ENCODE assay signal across 22 cellular contexts in the genomic region with DNA sequence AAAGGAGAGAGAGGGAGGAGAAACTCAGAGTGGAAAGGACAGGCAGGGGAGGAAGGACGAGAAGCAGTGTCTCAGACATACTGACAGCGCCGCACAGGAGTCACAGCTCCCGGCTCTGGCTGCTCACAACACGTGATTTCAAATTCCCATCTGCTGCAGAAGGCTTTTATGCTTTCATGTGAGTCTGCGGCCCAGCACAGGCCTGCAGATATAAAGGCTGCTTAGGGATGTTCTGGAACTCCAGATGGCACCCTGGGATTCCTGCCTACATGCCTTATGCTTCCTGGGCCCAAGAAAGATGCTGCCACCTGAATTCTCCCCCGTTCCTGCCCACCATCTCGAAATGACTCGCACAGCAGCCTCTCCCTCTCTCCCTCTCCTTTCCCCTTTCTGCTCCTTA.
A peak's percentile ranks its signal among the peaks of the same experiment; 100 is the strongest.
DNase-seq lines count a peak whose midpoint lies in the region; FAIRE-seq and TF ChIP-seq lines count a peak whose summit lies in the region.
"Had no signal": no experiment of that assay in that cellular context is flagged by ENCODE, and none has a peak within 500 bp of the region (broad histone marks: within the 10 kb centered on the region; RNA-seq: fewer than 3 reads in every experiment).

No MANE protein-coding gene starts in this region.

- H3K27ac Mint-ChIP-seq in astrocyte (ENCODE audit: unreplicated experiment) = peak overlapping the region; percentile 13
- H3K27ac Mint-ChIP-seq: CD8-positive, alpha-beta memory T cell had no signal

- H3K36me3 Mint-ChIP-seq in astrocyte (ENCODE audit: low read depth, unreplicated experiment) = peaks cover 11% of the 10 kb centered on the region
- H3K36me3 Mint-ChIP-seq: CD8-positive, alpha-beta memory T cell had no signal

- no peaks in the 10 kb centered on the region for H4K20me1 ChIP-seq in astrocyte (ENCODE audit: insufficient read depth, low read length)
- no peaks in the 10 kb centered on the region for H4K20me1 ChIP-seq in osteoblast (ENCODE audit: insufficient read depth, low read length)

- H3K4me2 ChIP-seq in astrocyte (ENCODE audit: low read length) = no peak overlapping the region
- H3K4me2 ChIP-seq in osteoblast (ENCODE audit: insufficient read depth, low read length) = no peak overlapping the region

- no peaks in the 10 kb centered on the region for H3K36me3 ChIP-seq in astrocyte (ENCODE audit: insufficient read depth, low read length)
- H3K36me3 ChIP-seq in osteoblast (ENCODE audit: insufficient read depth, low read length) = no peaks in the 10 kb centered on the region
- no peaks in the 10 kb centered on the region for H3K36me3 ChIP-seq in thyroid gland

- no peaks in the 10 kb centered on the region for H3K27me3 Mint-ChIP-seq in astrocyte (ENCODE audit: low read depth, unreplicated experiment)

- H3K27ac ChIP-seq in astrocyte (ENCODE audit: low read depth, low read length) = no peak overlapping the region
- no peak overlapping the region for H3K27ac ChIP-seq in osteoblast (ENCODE audit: low read depth, low read length)
- H3K27ac ChIP-seq in thyroid gland = no peak overlapping the region

- H3K4me3 ChIP-seq in astrocyte (ENCODE audit: insufficient read depth, low read depth, low read length) (no peak overlapping the region), osteoblast (ENCODE audit: insufficient read depth, low read length) (no peak overlapping the region), thyroid gland (replicated peaks in 1 of 3) (no peak overlapping the region)

- H3K9ac ChIP-seq in astrocyte (ENCODE audit: low read length) = no peak overlapping the region

- H3K4me1 ChIP-seq in astrocyte (ENCODE audit: insufficient read depth, low read length) (peaks cover 6% of the 10 kb centered on the region), osteoblast (ENCODE audit: insufficient read depth, low read length) (peaks cover 21% of the 10 kb centered on the region), thyroid gland (no peaks in the 10 kb centered on the region)

- intact Hi-C loops in head of caudate nucleus (cut with DNase I) = no loop called here
- intact Hi-C loops in thyroid gland (cut with DNase I) = no loop called here

- H3K27me3 ChIP-seq in astrocyte (ENCODE audit: insufficient read depth, low read length) (no peaks in the 10 kb centered on the region), osteoblast (ENCODE audit: insufficient read depth, low read length) (no peaks in the 10 kb centered on the region), thyroid gland (no peaks in the 10 kb centered on the region)

- TF ChIP-seq POLR2A in thyroid gland (IDR thresholded peaks at IDR 0.05) = no peak

- no peaks in the 10 kb centered on the region for H3K9me3 Mint-ChIP-seq in astrocyte (ENCODE audit: unreplicated experiment)
- H3K9me3 Mint-ChIP-seq: CD8-positive, alpha-beta memory T cell had no signal

- TF ChIP-seq CTCF in astrocyte (IDR thresholded peaks at IDR 0.05; ENCODE audit: insufficient read depth, low read depth, low read length) = no peak
- no peak for TF ChIP-seq CTCF in osteoblast (IDR thresholded peaks at IDR 0.05; ENCODE audit: extremely low read depth, low read depth, low read length)
- TF ChIP-seq CTCF in thyroid gland (IDR thresholded peaks at IDR 0.05) = no peak

- no peak overlapping the region for H2AFZ ChIP-seq in astrocyte (ENCODE audit: low read depth, low read length)
- H2AFZ ChIP-seq in osteoblast (ENCODE audit: low read length) = no peak overlapping the region

- peaks cover 28% of the 10 kb centered on the region for H3K4me1 Mint-ChIP-seq in astrocyte (ENCODE audit: low read depth, unreplicated experiment)
- H3K4me1 Mint-ChIP-seq: CD8-positive, alpha-beta memory T cell had no signal

- peak; percentile 82 for DNase-seq in NCI-H1694 (lab: John Stamatoyannopoulos, UW)
- DNase-seq in astrocyte (ENCODE audit: low read depth) = no peak
- peak in 41 of 42 donors; percentile 16 to 83 (median 57) for DNase-seq in head of caudate nucleus
- DNase-seq in putamen (ENCODE audit: low spot score) = peak; percentile 48
- no peak for DNase-seq in osteoblast (ENCODE audit: insufficient read length, low spot score, missing footprints)
- DNase-seq in HUDEP-2 (lab: John Stamatoyannopoulos, UW; ENCODE audit: unreplicated experiment in 76 of 76) = no peak
- DNase-seq in NCI-H146 treated with DMSO at 0.1 percent for 48 hours (lab: John Stamatoyannopoulos, UW; ENCODE audit: unreplicated experiment) = no peak
- no peak for DNase-seq in thyroid gland
- DNase-seq: activated CD4-positive, alpha-beta T cell treated with anti-CD3 and anti-CD28 coated beads, Interleukin-2, amount 50 U/mL, for 1 hour; activated CD8-positive, alpha-beta memory T cell treated with anti-CD3 and anti-CD28 coated beads, Interleukin-2, amount 50 U/mL, for 48 hours; activated effector memory CD4-positive, alpha-beta T cell treated with anti-CD3 and anti-CD28 coated beads, Interleukin-2, amount 50 U/mL, for 16 hours; CD8-positive, alpha-beta memory T cell; effector CD4-positive, alpha-beta T cell; GOT3; mammary epithelial cell; NCI-H2081 treated with DMSO at 0.1 percent for 48 hours; NCI-H526 treated with DMSO at 0.1 percent for 48 hours; SHP77 treated with DMSO at 0.1 percent for 48 hours; stimulated activated CD4-positive, alpha-beta T cell treated with anti-CD3 and anti-CD28 coated beads, Interleukin-4, amount 100 ng/mL, for 4 hours; T-helper 1 cell had no signal

- H3K79me2 ChIP-seq in astrocyte (ENCODE audit: insufficient read depth, low read length) (no peaks in the 10 kb centered on the region), osteoblast (ENCODE audit: insufficient read depth, low read length) (no peaks in the 10 kb centered on the region)

- H3K4me3 Mint-ChIP-seq in astrocyte (ENCODE audit: unreplicated experiment) = peak overlapping the region; percentile 64
- H3K4me3 Mint-ChIP-seq: CD8-positive, alpha-beta memory T cell; nephron had no signal

- 94% methylated on average over 9 of the region's 9 CpGs for WGBS in thyroid gland, 2 donors

- no peaks in the 10 kb centered on the region for H3K9me3 ChIP-seq in astrocyte (ENCODE audit: insufficient read depth, low read depth, low read length)
- H3K9me3 ChIP-seq in osteoblast (ENCODE audit: low read depth, low read length) = no peaks in the 10 kb centered on the region
- no peaks in the 10 kb centered on the region for H3K9me3 ChIP-seq in thyroid gland

- no peak for FAIRE-seq in astrocyte (lab: Jason Lieb, UNC)
- FAIRE-seq: keratinocyte had no signal

Comparison
In these comparisons a context has a peak if more than half of its experiments do, and no peak if none do; other contexts are left out.
1. DNase-seq: peak in NCI-H1694 (single experiment), head of caudate nucleus (41 of 42) and putamen (single experiment); none in astrocyte (single experiment), osteoblast (single experiment), HUDEP-2 (0 of 76), NCI-H146 treated with DMSO at 0.1 percent for 48 hours (single experiment) and thyroid gland (0 of 2).